Comparison of ENCODE assay signal across 8 cellular contexts in the genomic region with DNA sequence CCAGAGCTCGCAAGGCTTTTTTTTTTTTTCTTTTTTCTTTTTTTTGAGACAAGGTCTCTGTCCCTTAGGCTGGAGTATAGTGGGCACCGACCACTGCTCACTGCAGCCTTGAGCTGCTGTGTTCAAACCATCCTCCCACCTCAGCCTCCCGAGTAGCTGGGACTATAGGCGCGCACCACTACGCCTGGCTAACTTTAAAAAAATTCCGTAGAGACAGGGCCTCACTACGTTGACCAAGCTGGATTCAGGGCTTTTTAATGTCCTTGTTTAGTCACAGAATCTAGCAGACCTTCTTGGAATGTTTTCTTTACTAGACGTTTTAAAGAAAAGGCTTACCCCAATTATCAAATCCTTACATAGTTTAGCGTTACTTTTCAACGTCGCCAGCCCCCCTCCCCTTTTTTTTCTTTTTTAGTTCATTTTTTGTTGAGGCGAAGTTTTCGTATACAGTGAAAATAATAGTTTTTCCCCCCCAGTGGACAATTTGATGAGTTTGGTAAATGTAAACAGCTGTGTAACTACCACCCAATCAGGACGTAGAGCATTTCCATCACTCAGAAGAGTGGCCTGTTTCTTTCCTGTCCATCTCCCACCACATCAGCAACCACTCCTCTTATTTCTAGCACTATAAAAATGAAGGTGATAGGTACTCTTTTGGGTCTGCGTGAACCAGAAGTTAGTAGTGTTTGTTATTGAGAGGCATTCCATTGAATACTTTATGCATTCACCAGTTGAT. TPM values are rescaled to one million over a fixed set of nuclear protein-coding genes. Genes with fewer than 3 reads are reported as not detected.
A peak's percentile ranks its signal among the peaks of the same experiment; 100 is the strongest.
DNase-seq lines count a peak whose midpoint lies in the region; ATAC-seq, FAIRE-seq and TF ChIP-seq lines count a peak whose summit lies in the region.

No MANE protein-coding gene starts in this region.

- H3K4me1 Mint-ChIP-seq in brain: peaks cover 37% of the 10 kb centered on the region

- H3K36me3 Mint-ChIP-seq in brain: no peaks in the 10 kb centered on the region

- H3K27me3 Mint-ChIP-seq in brain: no peaks in the 10 kb centered on the region

- H3K9me3 Mint-ChIP-seq in brain: peaks cover 0 to 7% (median 3%) of the 10 kb centered on the region in 5 experiments

- peak overlapping the region; percentile 74 to 88 for H3K9ac ChIP-seq in mucosa of rectum (ENCODE audit: low read depth in 1 of 2, low read length in 2 of 2)

- DNase-seq in NCI-H1105 treated with DMSO at 0.1 percent for 48 hours (lab: John Stamatoyannopoulos, UW) (no peak), T-helper 9 cell (no peak), SW 1271 (lab: John Stamatoyannopoulos, UW) (no peak), GM12891 (ENCODE audit: insufficient read length, low spot score) (no peak)

- FAIRE-seq in GM12891 (lab: Jason Lieb, UNC): no peak

- H3K4me1 ChIP-seq in mucosa of rectum (ENCODE audit: control insufficient read depth in 2 of 2, insufficient read depth in 2 of 2, low read length in 2 of 2): peaks cover 6 to 10% of the 10 kb centered on the region in 2 donors

- H3K4me3 Mint-ChIP-seq in brain: peak overlapping the region; percentile 87 to 93 (median 90)

- H3K27me3 ChIP-seq in mucosa of rectum (ENCODE audit: control insufficient read depth in 2 of 2, insufficient read depth in 2 of 2, low read length in 2 of 2): no peaks in the 10 kb centered on the region

- no peaks in the 10 kb centered on the region for H3K36me3 ChIP-seq in mucosa of rectum (ENCODE audit: control insufficient read depth in 2 of 2, insufficient read depth in 2 of 2, low read length in 2 of 2)

- TF ChIP-seq CTCF in brain (conservative IDR thresholded peaks at IDR 0.05): no peak

- peak; percentile 29 for ATAC-seq in GM18505 (IDR thresholded peaks at IDR 0.05; ENCODE audit: unreplicated experiment)
- ATAC-seq in HG03378 (IDR thresholded peaks at IDR 0.05; ENCODE audit: unreplicated experiment): peak; percentile 33

- TF ChIP-seq POLR2A in GM18505 (IDR thresholded peaks at IDR 0.05; ENCODE audit: borderline replicate concordance, extremely low read depth, insufficient read depth, insufficient read length) (no peak), GM12891 (IDR thresholded peaks at IDR 0.05; ENCODE audit: low read depth, low read length) (no peak)

- peak overlapping the region; percentile 65 to 94 (median 84) for H3K27ac Mint-ChIP-seq in brain

- H3K27ac ChIP-seq in mucosa of rectum (ENCODE audit: low read depth in 2 of 2, low read length in 2 of 2): peak overlapping the region; percentile 58 to 65

- no peaks in the 10 kb centered on the region for H3K9me3 ChIP-seq in mucosa of rectum (ENCODE audit: control insufficient read depth in 2 of 2, low read length in 2 of 2)

- H3K4me3 ChIP-seq in mucosa of rectum (ENCODE audit: low read length in 2 of 2): peak overlapping the region; percentile 86 to 92

TF ChIP-seq in GM12891, 5 proteins besides CTCF, POLR2A, EP300 and RAD21:
- TF ChIP-seq POLR2AphosphoS5 (IDR thresholded peaks at IDR 0.05; ENCODE audit: low read depth, low read length) (no peak), SPI1 (IDR thresholded peaks at IDR 0.05; ENCODE audit: low read depth, low read length) (no peak), POU2F2 (IDR thresholded peaks at IDR 0.05; ENCODE audit: low read depth, low read length) (no peak), PAX5 (IDR thresholded peaks at IDR 0.05; ENCODE audit: insufficient read depth, low read length, severe bottlenecking) (no peak), TAF1 (IDR thresholded peaks at IDR 0.05; ENCODE audit: low read depth, low read length) (no peak)

RNA-seq across cellular contexts. Expression of a gene that starts 0.7 kb away (rescaled TPM):
- polyA plus RNA-seq in brain (ENCODE audit: insufficient read depth, low read depth, low replicate concordance): 19.4 TPM
- 26.9 TPM for polyA plus RNA-seq in GM12891 (2012; ENCODE audit: low read depth, missing spikeins)
